In the genomic region with DNA sequence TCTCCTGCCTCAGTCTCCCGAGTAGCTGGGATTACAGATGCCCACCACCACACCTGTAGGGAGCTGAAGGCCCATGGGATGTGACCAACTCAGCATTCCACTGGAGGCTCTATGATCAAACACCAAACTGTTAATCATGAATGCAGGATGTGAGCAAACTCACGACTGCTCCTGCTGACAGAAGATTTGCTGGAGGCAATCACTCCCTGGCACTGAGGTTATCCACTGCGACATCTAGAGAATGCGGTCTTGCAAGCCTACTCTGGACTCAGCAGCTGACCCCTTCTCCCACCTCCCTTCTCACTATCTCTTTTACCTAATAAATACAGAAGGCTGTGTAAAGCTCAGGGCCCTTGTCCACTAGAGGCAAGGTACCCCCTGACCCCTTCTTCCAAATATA, we compare ENCODE assay signal across 18 cellular contexts. TPM values are rescaled to one million over a fixed set of nuclear protein-coding genes. Genes with fewer than 3 reads are reported as not detected.
A peak's percentile ranks its signal among the peaks of the same experiment; 100 is the strongest.
DNase-seq lines count a peak whose midpoint lies in the region; ATAC-seq, FAIRE-seq and TF ChIP-seq lines count a peak whose summit lies in the region.
"Had no signal": no experiment of that assay in that cellular context is flagged by ENCODE, and none has a peak within 500 bp of the region (broad histone marks: within the 10 kb centered on the region; RNA-seq: fewer than 3 reads in every experiment).

No MANE protein-coding gene starts in this region.

- no peaks in the 10 kb centered on the region for H3K36me3 ChIP-seq in bronchial epithelial cell (ENCODE audit: control insufficient read depth, insufficient read depth, low read length)
- no peaks in the 10 kb centered on the region for H3K36me3 ChIP-seq in effector memory CD4-positive, alpha-beta T cell (ENCODE audit: control insufficient read depth, insufficient read depth, low read length)
- H3K36me3 ChIP-seq: BE2C had no signal

- peak; percentile 68 for DNase-seq in NCI-H226
- peak; percentile 44 for DNase-seq in bronchial epithelial cell (ENCODE audit: low read depth)
- DNase-seq in kidney tubule cell (ENCODE audit: low spot score): peak; percentile 33
- DNase-seq in type B pancreatic cell (ENCODE audit: extremely low spot score, unreplicated experiment): no peak
- DNase-seq in effector memory CD4-positive, alpha-beta T cell: no peak
- DNase-seq in glutamatergic neuron: no peak
- DNase-seq in NOMO-1 treated with DMSO at 0.1 percent for 48 hours (lab: John Stamatoyannopoulos, UW; ENCODE audit: unreplicated experiment): no peak
- DNase-seq: BE2C; CD4-positive, alpha-beta memory T cell; COR-L47; DND-41; H9 had no signal

- FAIRE-seq in bronchial epithelial cell (lab: Jason Lieb, UNC): no peak
- FAIRE-seq: A549, HepG2, HTR-8/SVneo had no signal

- H3K9me3 Mint-ChIP-seq in type B pancreatic cell (no peaks in the 10 kb centered on the region), glutamatergic neuron (ENCODE audit: unreplicated experiment) (peaks cover 2% of the 10 kb centered on the region)
- H3K9me3 Mint-ChIP-seq: CD4-positive, alpha-beta memory T cell; GM23338; H9 had no signal

- H3K36me3 Mint-ChIP-seq in type B pancreatic cell: no peaks in the 10 kb centered on the region
- H3K36me3 Mint-ChIP-seq in glutamatergic neuron (ENCODE audit: unreplicated experiment): no peaks in the 10 kb centered on the region
- H3K36me3 Mint-ChIP-seq: CD4-positive, alpha-beta memory T cell had no signal

- ATAC-seq in HG02884 (IDR thresholded peaks at IDR 0.05; ENCODE audit: unreplicated experiment): no peak
- ATAC-seq: A549, GM23338, HepG2 had no signal

- no peak overlapping the region for H3K4me3 ChIP-seq in bronchial epithelial cell (ENCODE audit: low read depth, low read length)
- H3K4me3 ChIP-seq in effector memory CD4-positive, alpha-beta T cell (ENCODE audit: insufficient read depth, low read depth, low read length, poor library complexity, severe bottlenecking): no peak overlapping the region
- H3K4me3 ChIP-seq: A549, GM23338 had no signal

- H3K9me3 ChIP-seq in effector memory CD4-positive, alpha-beta T cell (ENCODE audit: control insufficient read depth, low read length): no peaks in the 10 kb centered on the region
- H3K9me3 ChIP-seq: BE2C had no signal

- no peaks in the 10 kb centered on the region for H3K4me1 ChIP-seq in effector memory CD4-positive, alpha-beta T cell (ENCODE audit: control insufficient read depth, insufficient read depth, low read length, poor library complexity, severe bottlenecking)
- H3K4me1 ChIP-seq: BE2C had no signal

- TF ChIP-seq CTCF in bronchial epithelial cell (IDR thresholded peaks at IDR 0.05; ENCODE audit: insufficient read depth, low read length, severe bottlenecking) (no peak), type B pancreatic cell (conservative IDR thresholded peaks at IDR 0.05) (no peak), glutamatergic neuron (IDR thresholded peaks at IDR 0.05; ENCODE audit: partially characterized antibody, unreplicated experiment) (no peak)

- H3K27ac Mint-ChIP-seq in type B pancreatic cell: peak overlapping the region; percentile 42
- H3K27ac Mint-ChIP-seq in glutamatergic neuron (ENCODE audit: unreplicated experiment): no peak overlapping the region
- H3K27ac Mint-ChIP-seq: CD4-positive, alpha-beta memory T cell; GM23338; H9 had no signal

- no peaks in the 10 kb centered on the region for H3K27me3 Mint-ChIP-seq in type B pancreatic cell
- no peaks in the 10 kb centered on the region for H3K27me3 Mint-ChIP-seq in glutamatergic neuron (ENCODE audit: unreplicated experiment)
- H3K27me3 Mint-ChIP-seq: CD4-positive, alpha-beta memory T cell had no signal

- no peak overlapping the region for H3K27ac ChIP-seq in effector memory CD4-positive, alpha-beta T cell (ENCODE audit: insufficient read depth, low read length, poor library complexity, severe bottlenecking)
- H3K27ac ChIP-seq: A549, C4-2B had no signal

- H3K4me1 Mint-ChIP-seq in type B pancreatic cell (ENCODE audit: unreplicated experiment): no peaks in the 10 kb centered on the region
- H3K4me1 Mint-ChIP-seq in glutamatergic neuron (ENCODE audit: low read depth, unreplicated experiment): no peaks in the 10 kb centered on the region
- H3K4me1 Mint-ChIP-seq: GM23338, H9 had no signal

- no peaks in the 10 kb centered on the region for H3K27me3 ChIP-seq in bronchial epithelial cell (ENCODE audit: control insufficient read depth, insufficient read depth, low read length)
- no peaks in the 10 kb centered on the region for H3K27me3 ChIP-seq in effector memory CD4-positive, alpha-beta T cell (replicated peaks; ENCODE audit: control insufficient read depth, insufficient read depth, low read length, poor library complexity, severe bottlenecking)
- H3K27me3 ChIP-seq: BE2C had no signal

- H3K4me3 Mint-ChIP-seq in type B pancreatic cell (no peak overlapping the region), glutamatergic neuron (ENCODE audit: unreplicated experiment) (no peak overlapping the region)
- H3K4me3 Mint-ChIP-seq: CD4-positive, alpha-beta memory T cell; GM23338; H9 had no signal

RNA-seq across cellular contexts. Expression of gene TEX14, which starts 4.9 kb away (rescaled TPM):
- total RNA-seq in bronchial epithelial cell (under 0.01 TPM in 1 of 2 replicates, not detected in the other), type B pancreatic cell (ENCODE audit: low replicate concordance) (0.17 and 0.34 TPM in 2 replicates), glutamatergic neuron (ENCODE audit: unreplicated experiment) (0.20 TPM)

RNA-seq across cellular contexts. Expression of gene RAD51C, which starts 5.4 kb away (rescaled TPM):
- 17.6 and 34.4 TPM in 2 replicates for total RNA-seq in bronchial epithelial cell
- 32.0 and 36.8 TPM in 2 replicates for total RNA-seq in type B pancreatic cell (ENCODE audit: low replicate concordance)
- 8.5 TPM for total RNA-seq in glutamatergic neuron (ENCODE audit: unreplicated experiment)

Comparison
In these comparisons a context has a peak if more than half of its experiments do, and no peak if none do; other contexts are left out.
1. DNase-seq: peak in NCI-H226 (single experiment), bronchial epithelial cell (single experiment) and kidney tubule cell (single experiment); none in type B pancreatic cell (single experiment), effector memory CD4-positive, alpha-beta T cell (0 of 3), glutamatergic neuron (single experiment) and NOMO-1 treated with DMSO at 0.1 percent for 48 hours (single experiment).